In genomic region chr16:963913-964695, GRCh38 we compare ENCODE assay signal across 12 cellular contexts. TPM values are rescaled to one million over a fixed set of nuclear protein-coding genes. Genes with fewer than 3 reads are reported as not detected.
DNase-seq lines count a peak whose midpoint lies in the region; ATAC-seq and TF ChIP-seq lines count a peak whose summit lies in the region.
"Had no signal": no experiment of that assay in that cellular context is flagged by ENCODE, and none has a peak within 500 bp of the region (broad histone marks: within the 10 kb centered on the region; RNA-seq: fewer than 3 reads in every experiment).

No MANE protein-coding gene starts in this region.

- H3K36me3 Mint-ChIP-seq in activated CD4-positive, alpha-beta T cell treated with anti-CD3 and anti-CD28 coated beads for 36 hours (ENCODE audit: low read depth), result peaks cover 33% of the 10 kb centered on the region
- peaks cover 10 to 14% of the 10 kb centered on the region in 2 donors for H3K36me3 Mint-ChIP-seq in activated T-cell treated with anti-CD3 and anti-CD28 coated beads, Interleukin-2, amount 50 U/mL, for 72 hours (ENCODE audit: insufficient read depth in 2 of 2)

- H3K27ac Mint-ChIP-seq in activated CD4-positive, alpha-beta T cell treated with anti-CD3 and anti-CD28 coated beads for 36 hours, result peak overlapping the region; percentile 99
- peak overlapping the region; percentile 57 for H3K27ac Mint-ChIP-seq in activated T-cell treated with anti-CD3 and anti-CD28 coated beads, Interleukin-2, amount 50 U/mL, for 72 hours

- no peaks in the 10 kb centered on the region for H3K27me3 Mint-ChIP-seq in activated CD4-positive, alpha-beta T cell treated with anti-CD3 and anti-CD28 coated beads for 36 hours
- no peaks in the 10 kb centered on the region for H3K27me3 Mint-ChIP-seq in activated T-cell treated with anti-CD3 and anti-CD28 coated beads, Interleukin-2, amount 50 U/mL, for 72 hours (ENCODE audit: low read depth)

- CTCF ChIA-PET in activated CD4-positive, alpha-beta T cell treated with anti-CD3 and anti-CD28 coated beads for 36 hours (lab: Charles Lee), result interaction anchor here (0.6 to 1.8 kb wide), 6 partner anchors 10 to 269 kb away, joined by 3 to 5 read pairs (median 3); no protein-coding TSS in a partner anchor

- H3K4me3 ChIP-seq in fibroblast of villous mesenchyme (ENCODE audit: low read depth, low read length), result peak overlapping the region; percentile 33

- TF ChIP-seq POLR2A in GM18505 (IDR thresholded peaks at IDR 0.05; ENCODE audit: borderline replicate concordance, extremely low read depth, insufficient read depth, insufficient read length), result no peak

- no peak for TF ChIP-seq CTCF in fibroblast of villous mesenchyme (IDR thresholded peaks at IDR 0.05; ENCODE audit: insufficient read depth, low read depth, low read length)

- H3K9me3 Mint-ChIP-seq in activated CD4-positive, alpha-beta T cell treated with anti-CD3 and anti-CD28 coated beads for 36 hours (ENCODE audit: low read depth), result peaks cover 3% of the 10 kb centered on the region
- H3K9me3 Mint-ChIP-seq in activated T-cell treated with anti-CD3 and anti-CD28 coated beads, Interleukin-2, amount 50 U/mL, for 72 hours, result peaks cover 0 to 2% of the 10 kb centered on the region in 2 donors

- intact Hi-C loops in activated CD4-positive, alpha-beta T cell treated with anti-CD3 and anti-CD28 coated beads for 36 hours (cut with DNase I, micrococcal nuclease), result loop anchor here in 1 of 2 experiments (5.0 kb wide), 1 partner anchor 38 kb away; no protein-coding TSS in a partner anchor

- POLR2A ChIA-PET in activated CD4-positive, alpha-beta T cell treated with anti-CD3 and anti-CD28 coated beads for 36 hours (lab: Charles Lee), result interaction anchor here (0.6 to 1.1 kb wide), 4 partner anchors 25 to 1939 kb away, joined by 4 read pairs; no protein-coding TSS in a partner anchor

- peak; percentile 40 for ATAC-seq in activated CD4-positive, alpha-beta T cell treated with anti-CD3 and anti-CD28 coated beads for 36 hours
- ATAC-seq in activated T-cell treated with anti-CD3 and anti-CD28 coated beads, Interleukin-2, amount 50 U/mL, for 72 hours (replicated peaks in 1 of 2), result peak; percentile 37 to 48
- ATAC-seq in GM18505 (IDR thresholded peaks at IDR 0.05; ENCODE audit: unreplicated experiment), result no peak
- ATAC-seq in HG03460 (IDR thresholded peaks at IDR 0.05; ENCODE audit: unreplicated experiment), result no peak

- peaks cover 43% of the 10 kb centered on the region for H3K4me1 Mint-ChIP-seq in activated CD4-positive, alpha-beta T cell treated with anti-CD3 and anti-CD28 coated beads for 36 hours
- H3K4me1 Mint-ChIP-seq in activated T-cell treated with anti-CD3 and anti-CD28 coated beads, Interleukin-2, amount 50 U/mL, for 72 hours (ENCODE audit: low read depth), result peaks cover 41% of the 10 kb centered on the region

- peak; percentile 46 for DNase-seq in activated CD4-positive, alpha-beta T cell treated with anti-CD3 and anti-CD28 coated beads for 36 hours
- DNase-seq in activated CD4-positive, alpha-beta T cell treated with anti-CD3 and anti-CD28 coated beads, Interleukin-2, amount 50 U/mL, for 1 hour, result no peak
- DNase-seq in activated T-cell treated with anti-CD3 and anti-CD28 coated beads, Interleukin-2, amount 50 U/mL, for 72 hours, result no peak
- DNase-seq in fibroblast of villous mesenchyme (ENCODE audit: low read depth) (peak; percentile 21), substantia nigra (lab: John Stamatoyannopoulos, UW) (no peak), COLO668 (lab: John Stamatoyannopoulos, UW; ENCODE audit: unreplicated experiment) (no peak)
- DNase-seq: 8988T, GDM1, heart right ventricle, NCI-H1930 had no signal

- H3K4me3 Mint-ChIP-seq in activated CD4-positive, alpha-beta T cell treated with anti-CD3 and anti-CD28 coated beads for 36 hours, result peak overlapping the region; percentile 62
- H3K4me3 Mint-ChIP-seq in activated T-cell treated with anti-CD3 and anti-CD28 coated beads, Interleukin-2, amount 50 U/mL, for 72 hours, result peak overlapping the region; percentile 71 to 83

- peak overlapping the region; percentile 81 for H3K27ac ChIP-seq in substantia nigra (ENCODE audit: low read depth, low read length, poor library complexity, severe bottlenecking)

RNA-seq across cellular contexts. Expression of gene LMF1, which starts 6.7 kb away (rescaled TPM):
- 10 to 100 TPM in 1 of 2 experiments, 1 to 10 TPM in 1; 9.5 to 12.2 TPM for total RNA-seq in activated CD4-positive, alpha-beta T cell treated with anti-CD3 and anti-CD28 coated beads for 36 hours
- 10 to 100 TPM; 26.9 to 33.2 TPM for total RNA-seq in activated T-cell treated with anti-CD3 and anti-CD28 coated beads, Interleukin-2, amount 50 U/mL, for 72 hours
- 13.0 and 15.8 TPM in 2 replicates for total RNA-seq in fibroblast of villous mesenchyme

RNA-seq across cellular contexts. Expression of gene SOX8, which starts 17.5 kb away (rescaled TPM):
- total RNA-seq in activated CD4-positive, alpha-beta T cell treated with anti-CD3 and anti-CD28 coated beads for 36 hours, result 1 to 10 TPM; 1.4 to 1.6 TPM
- 1 to 10 TPM; 1.8 to 2.1 TPM for total RNA-seq in activated T-cell treated with anti-CD3 and anti-CD28 coated beads, Interleukin-2, amount 50 U/mL, for 72 hours
- total RNA-seq in fibroblast of villous mesenchyme, result under 0.01 TPM in 1 of 2 replicates, not detected in the other

Comparison
In these comparisons a context has a peak if more than half of its experiments do, and no peak if none do; other contexts are left out.
1. DNase-seq: peak in activated CD4-positive, alpha-beta T cell treated with anti-CD3 and anti-CD28 coated beads for 36 hours (single experiment) and fibroblast of villous mesenchyme (single experiment); none in activated CD4-positive, alpha-beta T cell treated with anti-CD3 and anti-CD28 coated beads, Interleukin-2, amount 50 U/mL, for 1 hour (single experiment), activated T-cell treated with anti-CD3 and anti-CD28 coated beads, Interleukin-2, amount 50 U/mL, for 72 hours (0 of 2), substantia nigra (0 of 49) and COLO668 (single experiment).
2. ATAC-seq: peak in activated CD4-positive, alpha-beta T cell treated with anti-CD3 and anti-CD28 coated beads for 36 hours (single experiment) and activated T-cell treated with anti-CD3 and anti-CD28 coated beads, Interleukin-2, amount 50 U/mL, for 72 hours (2 of 2); none in GM18505 (single experiment) and HG03460 (single experiment).